ENCODE assay signal across 8 cellular contexts in genomic region chr9:105694320-105694847, GRCh38. TPM values are rescaled to one million over a fixed set of nuclear protein-coding genes. Genes with fewer than 3 reads are reported as not detected.
A peak's percentile ranks its signal among the peaks of the same experiment; 100 is the strongest.
DNase-seq lines count a peak whose midpoint lies in the region; ATAC-seq, FAIRE-seq and TF ChIP-seq lines count a peak whose summit lies in the region.

Gene TMEM38B, plus strand, starts transcription at chr9:105694541. Its CDS starts 120 bp downstream, at chr9:105694661.

- H3K4me3 ChIP-seq in brain microvascular endothelial cell (ENCODE audit: low read depth, low read length) = peak within 1 kb of the TSS; percentile 77
- H3K4me3 ChIP-seq in smooth muscle cell = peak within 1 kb of the TSS; percentile 75

- WGBS in smooth muscle cell (ENCODE audit: low lambda C conversion rate) = under 1% methylated on average over 56 of the region's 64 CpGs

- H3K36me3 ChIP-seq in brain microvascular endothelial cell (replicated peaks) = no peaks in the 10 kb centered on the region
- H3K36me3 ChIP-seq in smooth muscle cell (ENCODE audit: low read depth) = no peaks in the 10 kb centered on the region

- ATAC-seq in HG02943 (IDR thresholded peaks at IDR 0.05; ENCODE audit: low read depth, unreplicated experiment) = peak; percentile 80

- peaks cover 18% of the 10 kb centered on the region for H3K4me1 ChIP-seq in smooth muscle cell (ENCODE audit: low read depth)

- peaks cover 24% of the 10 kb centered on the region for H3K79me2 ChIP-seq in smooth muscle cell (ENCODE audit: low read depth)

- DNase-seq in GM18507 (ENCODE audit: extremely low spot score, insufficient read length, low read depth) (peak; percentile 86), NCI-H1930 (lab: John Stamatoyannopoulos, UW) (peak; percentile 58 to 84), UCSD-AML1 (lab: John Stamatoyannopoulos, UW; ENCODE audit: unreplicated experiment) (peak; percentile 86), brain microvascular endothelial cell (peak; percentile 61), iPS-NIHi7 (ENCODE audit: extremely low spot score) (peak; percentile 96), smooth muscle cell (lab: John Stamatoyannopoulos, UW; ENCODE audit: unreplicated experiment) (peak; percentile 70)

- H3K4me2 ChIP-seq in smooth muscle cell = peak within 1 kb of the TSS; percentile 97

- FAIRE-seq in GM18507 (lab: Jason Lieb, UNC) = peak; percentile 33

- H3K9me3 ChIP-seq in smooth muscle cell (replicated peaks; ENCODE audit: low read depth) = no peaks in the 10 kb centered on the region

- H3K27ac ChIP-seq in 22Rv1 (peak within 1 kb of the TSS; percentile 62), brain microvascular endothelial cell (no peak within 1 kb of the TSS), smooth muscle cell (ENCODE audit: low read depth) (peak within 1 kb of the TSS; percentile 49)

- in situ Hi-C loops in brain microvascular endothelial cell (cut with HindIII; ENCODE audit: low pct_ligation_motif_present, low sequenced_read_pairs) = no loop called here

- peak within 1 kb of the TSS; percentile 59 for H3K9ac ChIP-seq in smooth muscle cell (ENCODE audit: low read depth)

- no peaks in the 10 kb centered on the region for H3F3A ChIP-seq in smooth muscle cell (ENCODE audit: low read depth)

- H3K27me3 ChIP-seq in brain microvascular endothelial cell (replicated peaks) (no peaks in the 10 kb centered on the region), smooth muscle cell (ENCODE audit: low read depth) (peaks cover 25% of the 10 kb centered on the region)

- TF ChIP-seq CTCF in 22Rv1 (IDR thresholded peaks at IDR 0.05) = no peak
- no peak for TF ChIP-seq CTCF in brain microvascular endothelial cell (IDR thresholded peaks at IDR 0.05; ENCODE audit: low read depth, low read length, missing control alignments)
- TF ChIP-seq CTCF in smooth muscle cell (IDR thresholded peaks at IDR 0.05; ENCODE audit: borderline replicate concordance, insufficient read depth, poor library complexity, severe bottlenecking) = no peak

- H2AFZ ChIP-seq in smooth muscle cell (ENCODE audit: low read depth) = peak within 1 kb of the TSS; percentile 95

- no peaks in the 10 kb centered on the region for H4K20me1 ChIP-seq in smooth muscle cell (ENCODE audit: low read depth)

RNA-seq across cellular contexts. Expression of gene TMEM38B, which starts in this region (rescaled TPM):
- 22.9 and 28.4 TPM in 2 replicates for total RNA-seq in smooth muscle cell
- 15.9 and 18.7 TPM in 2 replicates for polyA plus RNA-seq in smooth muscle cell
